Comparison of ENCODE assay signal across 8 cellular contexts in the genomic region with DNA sequence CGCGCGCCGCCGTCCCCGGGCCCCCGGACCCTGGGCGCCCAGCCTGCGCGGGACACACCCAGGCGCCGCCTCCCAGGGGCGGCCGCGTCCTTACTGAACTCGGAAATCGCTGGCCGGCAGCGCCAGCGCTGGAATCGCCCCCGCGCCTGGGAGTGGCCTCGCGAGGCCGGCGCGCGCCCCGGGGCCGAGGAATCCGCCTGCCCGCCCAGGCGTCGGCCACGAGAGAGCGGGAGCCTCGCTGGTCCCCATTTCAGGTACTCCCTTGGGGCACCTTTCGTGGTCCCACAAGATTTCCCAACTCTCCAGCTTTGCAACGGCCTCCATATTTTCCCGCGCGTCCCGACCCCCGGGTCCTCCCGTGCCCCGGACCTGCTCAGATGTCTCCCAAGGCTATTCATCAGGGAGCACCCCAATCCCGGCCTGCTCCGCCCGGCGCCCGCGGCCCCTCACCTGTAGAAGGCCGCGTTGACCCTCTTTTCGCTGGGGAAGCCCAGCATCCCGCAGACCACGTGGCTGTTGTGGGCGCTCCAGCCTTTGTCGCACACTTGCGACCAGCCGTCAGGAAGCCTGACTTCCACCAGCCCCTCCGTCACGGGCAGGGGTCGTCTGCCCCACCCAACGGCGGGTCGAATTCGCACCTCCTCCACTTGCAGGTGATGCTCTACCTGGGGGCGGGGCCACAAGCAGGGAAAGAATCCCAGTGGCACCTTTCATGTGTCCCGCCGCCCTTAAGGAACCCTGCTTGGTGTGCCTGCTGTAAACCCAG. TPM values are rescaled to one million over a fixed set of nuclear protein-coding genes. Genes with fewer than 3 reads are reported as not detected.
DNase-seq lines count a peak whose midpoint lies in the region; ATAC-seq and TF ChIP-seq lines count a peak whose summit lies in the region.

No MANE protein-coding gene starts in this region.

- TF ChIP-seq CTCF in AG10803 (conservative IDR thresholded peaks at IDR 0.05; ENCODE audit: low read length) = no peak
- TF ChIP-seq CTCF in GM13976 (IDR thresholded peaks at IDR 0.05; ENCODE audit: borderline replicate concordance, control extremely low read depth, extremely low read depth, insufficient read depth, missing control alignments) = no peak

- no peak overlapping the region for H3K27ac Mint-ChIP-seq in activated T-helper 17 cell treated with anti-CD3 and anti-CD28 coated beads, Interleukin-2, amount 50 U/mL, for 72 hours

- no peaks in the 10 kb centered on the region for H3K9me3 Mint-ChIP-seq in activated T-helper 17 cell treated with anti-CD3 and anti-CD28 coated beads, Interleukin-2, amount 50 U/mL, for 72 hours

- no peaks in the 10 kb centered on the region for H3K36me3 Mint-ChIP-seq in activated T-helper 17 cell treated with anti-CD3 and anti-CD28 coated beads, Interleukin-2, amount 50 U/mL, for 72 hours (ENCODE audit: low read depth)

- in situ Hi-C loops in GM13976 (cut with MboI; ENCODE audit: low sequenced_read_pairs, unreplicated experiment) = no loop called here

- H3K4me3 ChIP-seq in AG10803 (ENCODE audit: low read length) = peak overlapping the region; percentile 58

- H3K4me1 Mint-ChIP-seq in activated T-helper 17 cell treated with anti-CD3 and anti-CD28 coated beads, Interleukin-2, amount 50 U/mL, for 72 hours = peaks cover 9% of the 10 kb centered on the region

- peak overlapping the region; percentile 73 for H3K4me3 Mint-ChIP-seq in activated T-helper 17 cell treated with anti-CD3 and anti-CD28 coated beads, Interleukin-2, amount 50 U/mL, for 72 hours

- peak; percentile 87 for ATAC-seq in activated T-helper 17 cell treated with anti-CD3 and anti-CD28 coated beads, Interleukin-2, amount 50 U/mL, for 72 hours (replicated peaks)
- ATAC-seq in HG03354 (IDR thresholded peaks at IDR 0.05; ENCODE audit: poor library complexity, severe bottlenecking, unreplicated experiment) = no peak

- peaks cover 36% of the 10 kb centered on the region for H3K27me3 Mint-ChIP-seq in activated T-helper 17 cell treated with anti-CD3 and anti-CD28 coated beads, Interleukin-2, amount 50 U/mL, for 72 hours

- intact Hi-C loops in cardiac septum (cut with DNase I) (loop anchor here (2.0 kb wide), 1 partner anchor 18 kb away; no protein-coding TSS in a partner anchor), posterior vena cava (cut with DNase I) (no loop called here)

- DNase-seq in AG10803 (ENCODE audit: low read depth) (peak; percentile 40), GM13976 (ENCODE audit: low spot score) (peak; percentile 88), NCI-H1105 (lab: John Stamatoyannopoulos, UW) (peak; percentile 45), cardiac septum (ENCODE audit: low spot score) (peak; percentile 84), posterior vena cava (ENCODE audit: low spot score) (peak; percentile 91), NCI-H1694 treated with DMSO at 0.1 percent for 48 hours (lab: John Stamatoyannopoulos, UW) (no peak)

RNA-seq across cellular contexts. Expression of a gene that starts 4.6 kb away (rescaled TPM):
- total RNA-seq in activated T-helper 17 cell treated with anti-CD3 and anti-CD28 coated beads, Interleukin-2, amount 50 U/mL, for 72 hours = 1 to 10 TPM; 2.0 to 4.4 TPM
- total RNA-seq in cardiac septum (2.8 TPM), posterior vena cava (10 to 100 TPM in 1 of 2 donors, 1 to 10 TPM in 1; 6.1 to 11.8 TPM)

RNA-seq across cellular contexts. Expression of a gene that starts 5.4 kb away (rescaled TPM):
- 10 to 100 TPM; 23.7 to 32.4 TPM for total RNA-seq in activated T-helper 17 cell treated with anti-CD3 and anti-CD28 coated beads, Interleukin-2, amount 50 U/mL, for 72 hours
- 3.9 TPM for total RNA-seq in cardiac septum
- total RNA-seq in posterior vena cava = 10 to 100 TPM; 11.0 to 12.2 TPM

RNA-seq across cellular contexts. Expression of a gene that starts 19.4 kb away (rescaled TPM):
- 10 to 100 TPM; 75.6 to 81.2 TPM for total RNA-seq in activated T-helper 17 cell treated with anti-CD3 and anti-CD28 coated beads, Interleukin-2, amount 50 U/mL, for 72 hours
- total RNA-seq in cardiac septum (25.0 TPM), posterior vena cava (10 to 100 TPM; 22.4 to 30.4 TPM)

RNA-seq across cellular contexts. Expression of a gene that starts 19.6 kb away (rescaled TPM):
- total RNA-seq in activated T-helper 17 cell treated with anti-CD3 and anti-CD28 coated beads, Interleukin-2, amount 50 U/mL, for 72 hours = 100 to 1,000 TPM in 1 of 2 donors, 10 to 100 TPM in 1; 72.2 to 116 TPM
- total RNA-seq in cardiac septum = 50.0 TPM
- total RNA-seq in posterior vena cava = 10 to 100 TPM; 64.4 to 67.0 TPM

RNA-seq across cellular contexts. Expression of a gene that starts 23.1 kb away (rescaled TPM):
- under 1 TPM; 0.74 to 0.76 TPM for total RNA-seq in activated T-helper 17 cell treated with anti-CD3 and anti-CD28 coated beads, Interleukin-2, amount 50 U/mL, for 72 hours
- not detected for total RNA-seq in cardiac septum
- total RNA-seq in posterior vena cava = not detected
